17 cellular contexts compared by ENCODE assay signal in the genomic region with DNA sequence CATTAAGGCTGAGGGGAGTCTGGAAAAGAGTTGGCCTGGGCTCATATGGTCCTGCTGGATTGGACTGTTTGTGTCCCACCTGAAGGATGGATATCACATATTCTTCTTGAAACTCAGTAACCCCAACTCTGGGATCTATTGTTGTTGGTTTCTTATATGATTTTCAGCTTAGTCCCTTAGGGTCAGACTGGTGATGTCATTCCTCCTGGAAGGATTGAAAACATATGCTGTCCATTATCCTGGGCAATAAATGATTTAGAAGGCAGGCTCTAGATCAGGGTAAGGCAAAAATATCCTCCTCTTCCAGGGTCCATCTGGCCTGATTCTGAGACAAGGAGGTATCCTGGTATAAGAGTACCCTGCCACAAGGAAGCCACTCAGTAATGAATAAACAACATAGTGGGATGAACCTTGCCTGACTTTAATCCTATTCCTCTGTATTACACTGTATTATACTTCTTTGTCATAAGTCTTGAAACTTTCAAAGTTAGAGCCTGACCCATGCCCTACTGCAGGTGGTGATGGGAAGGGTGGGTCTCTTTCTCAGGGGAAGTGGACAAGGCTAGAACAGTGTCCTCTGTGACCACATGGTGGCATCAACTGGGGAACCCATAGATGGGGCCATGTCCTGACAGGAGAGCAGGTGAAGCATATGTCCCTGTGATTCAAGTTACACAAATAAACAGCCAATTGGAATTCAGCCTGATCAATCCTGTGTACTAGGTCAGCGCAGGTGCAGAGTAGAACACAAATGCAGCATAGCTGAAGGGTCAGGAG.
DNase-seq lines count a peak whose midpoint lies in the region; ATAC-seq and TF ChIP-seq lines count a peak whose summit lies in the region.
"Had no signal": no experiment of that assay in that cellular context is flagged by ENCODE, and none has a peak within 500 bp of the region (broad histone marks: within the 10 kb centered on the region; RNA-seq: fewer than 3 reads in every experiment).

No MANE protein-coding gene starts in this region.

- peak overlapping the region; percentile 25 for H3K14ac ChIP-seq in neuronal stem cell (ENCODE audit: low read length)

- H3K9me3 Mint-ChIP-seq in GM23338, result peaks cover 5% of the 10 kb centered on the region; the same call in 2 of the 3 replicates

- H3F3A ChIP-seq in GM23338 (replicated peaks; ENCODE audit: low read depth), result no peaks in the 10 kb centered on the region

- no peak overlapping the region for H2BK5ac ChIP-seq in neuronal stem cell (ENCODE audit: low read length)

- ATAC-seq in GM23338, result peak; percentile 54; the same call in 2 of the 3 replicates

- no peak overlapping the region for H4K8ac ChIP-seq in neuronal stem cell (ENCODE audit: low read depth, low read length)

- no peak overlapping the region for H2AK5ac ChIP-seq in neuronal stem cell (ENCODE audit: low read depth, low read length)

- H2AFZ ChIP-seq in GM23338, result no peak overlapping the region
- H2AFZ ChIP-seq in neuronal stem cell (ENCODE audit: low read length), result no peak overlapping the region

- H3K27ac ChIP-seq in GM23338 (ENCODE audit: low read depth) (no peak overlapping the region), neuronal stem cell (replicated peaks; ENCODE audit: low read length) (no peak overlapping the region)
- H3K27ac ChIP-seq: RWPE1, SJCRH30 had no signal

- H3K27ac Mint-ChIP-seq in GM23338, result no peak overlapping the region
- H3K27ac Mint-ChIP-seq: B cell; CD4-positive, alpha-beta memory T cell had no signal

- H3K4me3 ChIP-seq in GM23338 (no peak overlapping the region), epithelial cell of proximal tubule (ENCODE audit: low read depth, low read length) (no peak overlapping the region), neuronal stem cell (ENCODE audit: low read length in 2 of 2) (no peak overlapping the region)
- H3K4me3 ChIP-seq: SJCRH30 had no signal

- no peaks in the 10 kb centered on the region for H3K79me1 ChIP-seq in neuronal stem cell (ENCODE audit: low read depth, low read length)

- H3K27me3 ChIP-seq in GM23338 (ENCODE audit: insufficient read depth), result no peaks in the 10 kb centered on the region
- H3K27me3 ChIP-seq in neuronal stem cell (ENCODE audit: control insufficient read depth in 3 of 3, insufficient read depth in 3 of 3, low read depth in 1 of 3, low read length in 3 of 3), result no peaks in the 10 kb centered on the region
- H3K27me3 ChIP-seq: SJCRH30 had no signal

- no peak overlapping the region for H3K4ac ChIP-seq in neuronal stem cell (ENCODE audit: low read length)

- H3K36me3 ChIP-seq in GM23338 (ENCODE audit: insufficient read depth), result no peaks in the 10 kb centered on the region
- no peaks in the 10 kb centered on the region for H3K36me3 ChIP-seq in neuronal stem cell (replicated peaks in 1 of 2; ENCODE audit: control insufficient read depth in 2 of 2, insufficient read depth in 2 of 2, low read length in 2 of 2)
- H3K36me3 ChIP-seq: SJCRH30 had no signal

- no peak overlapping the region for H2BK15ac ChIP-seq in neuronal stem cell (ENCODE audit: low read length)

- no peak overlapping the region for H3K23ac ChIP-seq in neuronal stem cell (ENCODE audit: low read depth, low read length, poor library complexity)

- TF ChIP-seq CTCF in GM23338 (conservative IDR thresholded peaks at IDR 0.05; ENCODE audit: low read depth in 2 of 2) (peak in 1 of 2 experiments; percentile 46; a peak in 2 of 4 replicates), epithelial cell of proximal tubule (conservative IDR thresholded peaks at IDR 0.05; ENCODE audit: low read depth, low read length) (peak; percentile 24)

- H3K36me3 Mint-ChIP-seq in GM23338 (ENCODE audit: low read depth), result no peaks in the 10 kb centered on the region
- H3K36me3 Mint-ChIP-seq: CD4-positive, alpha-beta memory T cell had no signal

- H3K4me3 Mint-ChIP-seq in GM23338, result no peak overlapping the region
- H3K4me3 Mint-ChIP-seq: B cell; CD4-positive, alpha-beta memory T cell had no signal

- H3K9ac ChIP-seq in neuronal stem cell (ENCODE audit: low read depth, low read length, poor library complexity), result no peak overlapping the region

- no peak overlapping the region for H3K18ac ChIP-seq in neuronal stem cell (ENCODE audit: low read length)

- H3K4me1 ChIP-seq in GM23338 (ENCODE audit: insufficient read depth) (no peaks in the 10 kb centered on the region), neuronal stem cell (ENCODE audit: control insufficient read depth in 2 of 2, insufficient read depth in 1 of 2, low read depth in 1 of 2, low read length in 2 of 2) (no peaks in the 10 kb centered on the region)
- H3K4me1 ChIP-seq: SJCRH30 had no signal

- no peaks in the 10 kb centered on the region for H4K20me1 ChIP-seq in GM23338 (replicated peaks; ENCODE audit: insufficient read depth)

- no peaks in the 10 kb centered on the region for H3K9me3 ChIP-seq in neuronal stem cell (replicated peaks in 1 of 2; ENCODE audit: control insufficient read depth in 2 of 2, insufficient read depth in 1 of 2, low read depth in 1 of 2, low read length in 2 of 2)
- H3K9me3 ChIP-seq: SJCRH30 had no signal

- H3K27me3 Mint-ChIP-seq in GM23338 (ENCODE audit: insufficient read depth, low read depth, poor library complexity), result peaks cover 3% of the 10 kb centered on the region
- H3K27me3 Mint-ChIP-seq: B cell; CD4-positive, alpha-beta memory T cell had no signal

- peak; percentile 8 for DNase-seq in GM23338 (ENCODE audit: low spot score)
- DNase-seq in NCI-H69 (lab: John Stamatoyannopoulos, UW), result peak; percentile 15
- no peak for DNase-seq in epithelial cell of proximal tubule (ENCODE audit: low read depth)
- no peak for DNase-seq in neuronal stem cell (ENCODE audit: low spot score)
- DNase-seq in EL, result no peak
- DNase-seq in GOT3 (lab: John Stamatoyannopoulos, UW), result no peak
- DNase-seq in T-helper 9 cell, result no peak
- DNase-seq: CD4-positive, alpha-beta memory T cell; HCEC 1CT; MM.1S; NCI-H1105; NCI-H187 treated with DMSO at 0.1 percent for 48 hours; NCI-H524 treated with DMSO at 0.1 percent for 48 hours; OCI-M1; SJCRH30 had no signal

- H2BK120ac ChIP-seq in neuronal stem cell (ENCODE audit: low read depth, low read length), result no peak overlapping the region

- WGBS in neuronal stem cell (ENCODE audit: extremely low coverage in 2 of 2, insufficient read length in 2 of 2, insufficient replicate concordance in 1 of 2), 2 donors, result no CpG with 5 or more reads among the region's 1 CpG

- no peak overlapping the region for H3K4me2 ChIP-seq in GM23338
- no peak overlapping the region for H3K4me2 ChIP-seq in neuronal stem cell (ENCODE audit: insufficient read depth, low read length, poor library complexity, severe bottlenecking)

- H3K79me2 ChIP-seq in GM23338 (replicated peaks; ENCODE audit: insufficient read depth), result no peaks in the 10 kb centered on the region

- H3K9me2 ChIP-seq in GM23338 (ENCODE audit: insufficient read depth), result 0 out of 2 replicates have a peak, but pooled peaks cover 3% of the 10 kb centered on the region

- peaks cover 6% of the 10 kb centered on the region; the same call in 2 of the 3 replicates for H3K4me1 Mint-ChIP-seq in GM23338
- H3K4me1 Mint-ChIP-seq: B cell; CD4-positive, alpha-beta memory T cell had no signal

- H4K91ac ChIP-seq in neuronal stem cell (ENCODE audit: low read depth, low read length, poor library complexity), result no peak overlapping the region

- H2BK12ac ChIP-seq in neuronal stem cell (ENCODE audit: low read length), result no peak overlapping the region

TF ChIP-seq in GM23338, 12 proteins besides CTCF, POLR2A, EP300 and RAD21 (continues in another document):
- TF ChIP-seq JUNB (IDR thresholded peaks at IDR 0.05; ENCODE audit: unreplicated experiment), result no peak
- TF ChIP-seq STAT1 (IDR thresholded peaks at IDR 0.05; ENCODE audit: unreplicated experiment), result no peak
- no peak for TF ChIP-seq ZNF114 (CRISPR knock-in tag; IDR thresholded peaks at IDR 0.05)
- TF ChIP-seq, protein P1, sequence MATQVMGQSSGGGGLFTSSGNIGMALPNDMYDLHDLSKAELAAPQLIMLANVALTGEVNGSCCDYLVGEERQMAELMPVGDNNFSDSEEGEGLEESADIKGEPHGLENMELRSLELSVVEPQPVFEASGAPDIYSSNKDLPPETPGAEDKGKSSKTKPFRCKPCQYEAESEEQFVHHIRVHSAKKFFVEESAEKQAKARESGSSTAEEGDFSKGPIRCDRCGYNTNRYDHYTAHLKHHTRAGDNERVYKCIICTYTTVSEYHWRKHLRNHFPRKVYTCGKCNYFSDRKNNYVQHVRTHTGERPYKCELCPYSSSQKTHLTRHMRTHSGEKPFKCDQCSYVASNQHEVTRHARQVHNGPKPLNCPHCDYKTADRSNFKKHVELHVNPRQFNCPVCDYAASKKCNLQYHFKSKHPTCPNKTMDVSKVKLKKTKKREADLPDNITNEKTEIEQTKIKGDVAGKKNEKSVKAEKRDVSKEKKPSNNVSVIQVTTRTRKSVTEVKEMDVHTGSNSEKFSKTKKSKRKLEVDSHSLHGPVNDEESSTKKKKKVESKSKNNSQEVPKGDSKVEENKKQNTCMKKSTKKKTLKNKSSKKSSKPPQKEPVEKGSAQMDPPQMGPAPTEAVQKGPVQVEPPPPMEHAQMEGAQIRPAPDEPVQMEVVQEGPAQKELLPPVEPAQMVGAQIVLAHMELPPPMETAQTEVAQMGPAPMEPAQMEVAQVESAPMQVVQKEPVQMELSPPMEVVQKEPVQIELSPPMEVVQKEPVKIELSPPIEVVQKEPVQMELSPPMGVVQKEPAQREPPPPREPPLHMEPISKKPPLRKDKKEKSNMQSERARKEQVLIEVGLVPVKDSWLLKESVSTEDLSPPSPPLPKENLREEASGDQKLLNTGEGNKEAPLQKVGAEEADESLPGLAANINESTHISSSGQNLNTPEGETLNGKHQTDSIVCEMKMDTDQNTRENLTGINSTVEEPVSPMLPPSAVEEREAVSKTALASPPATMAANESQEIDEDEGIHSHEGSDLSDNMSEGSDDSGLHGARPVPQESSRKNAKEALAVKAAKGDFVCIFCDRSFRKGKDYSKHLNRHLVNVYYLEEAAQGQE (IDR thresholded peaks at IDR 0.05; ENCODE audit: unreplicated experiment), result no peak
- no peak for TF ChIP-seq CREB1 (CRISPR knock-in tag; IDR thresholded peaks at IDR 0.05; ENCODE audit: low read depth)

Comparison
In these comparisons a context has a peak if more than half of its experiments do, and no peak if none do; other contexts are left out.
1. DNase-seq: peak in GM23338 (single experiment) and NCI-H69 (single experiment); none in epithelial cell of proximal tubule (single experiment), neuronal stem cell (single experiment), EL (single experiment), GOT3 (single experiment) and T-helper 9 cell (single experiment).